ENCODE assay signal across 19 cellular contexts in the genomic region with DNA sequence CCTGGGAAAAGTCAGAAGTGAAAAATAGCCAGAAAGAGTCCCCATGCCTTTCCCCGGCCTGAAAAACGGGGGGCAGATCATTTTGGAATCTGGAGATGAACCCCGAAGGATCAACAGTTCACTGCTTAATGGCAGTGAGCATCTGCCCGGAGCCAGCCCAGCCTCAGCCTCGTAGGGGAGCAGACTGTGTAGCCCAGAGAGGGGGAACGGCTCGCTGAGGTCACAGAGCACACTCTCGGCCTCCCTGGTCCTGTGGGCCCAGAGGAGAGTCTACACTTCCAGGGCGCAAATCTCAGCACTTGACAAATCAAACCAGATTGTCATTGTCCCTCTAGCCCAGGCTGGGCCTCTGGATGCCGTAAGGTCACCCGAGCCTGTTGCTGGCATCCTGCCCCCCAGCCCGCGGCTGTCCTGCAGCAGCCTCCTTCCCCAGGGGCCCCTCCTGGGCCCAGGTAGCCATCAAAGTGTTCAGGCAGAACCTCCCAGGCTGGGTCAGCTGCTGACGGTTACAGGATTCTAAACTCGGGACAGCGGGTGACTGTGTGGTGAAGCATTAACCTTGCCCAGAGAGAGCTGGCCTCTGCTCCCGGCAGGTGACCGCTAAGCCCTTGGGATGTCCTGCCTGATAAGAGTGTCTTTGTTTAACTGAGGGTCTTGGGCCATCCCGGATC. TPM values are rescaled to one million over a fixed set of nuclear protein-coding genes. Genes with fewer than 3 reads are reported as not detected.
DNase-seq lines count a peak whose midpoint lies in the region; ATAC-seq, FAIRE-seq and TF ChIP-seq lines count a peak whose summit lies in the region.
"Had no signal": no experiment of that assay in that cellular context is flagged by ENCODE, and none has a peak within 500 bp of the region (broad histone marks: within the 10 kb centered on the region; RNA-seq: fewer than 3 reads in every experiment).

No MANE protein-coding gene starts in this region.

- CTCF ChIA-PET in H1 (lab: Charles Lee; ENCODE audit: partially characterized antibody) = interaction anchor here (1.0 to 1.4 kb wide), 2 partner anchors 10 to 77 kb away, joined by 3 read pairs; no protein-coding TSS in a partner anchor

- H3K4me2 ChIP-seq in H1 (ENCODE audit: insufficient read depth in 1 of 2, low read depth in 2 of 2, low read length in 2 of 2) (no peak overlapping the region), neuronal stem cell (ENCODE audit: insufficient read depth, low read length, poor library complexity, severe bottlenecking) (peak overlapping the region; percentile 3)

- H3K36me3 Mint-ChIP-seq in nephron progenitor cell (ENCODE audit: low read depth) = no peaks in the 10 kb centered on the region
- H3K36me3 Mint-ChIP-seq in activated T-helper 2 cell treated with anti-CD3 and anti-CD28 coated beads, Interferon-gamma antibody, Interleukin-2, Interleukin-4, amounts not matched to agents 10 μg/mL and 5 μg/mL and 100 μg/mL, durations not matched to agents 14 hours and 24 hours and 36 hours (ENCODE audit: low read depth) = no peaks in the 10 kb centered on the region
- H3K36me3 Mint-ChIP-seq: CD4-positive, alpha-beta memory T cell had no signal

- 0 out of 2 replicates have a peak overlapping the region, but pooled peaks have one; percentile 3 for H2BK12ac ChIP-seq in H1 (ENCODE audit: low read depth, low read length)
- H2BK12ac ChIP-seq in neuronal stem cell (ENCODE audit: low read length) = no peak overlapping the region

- H3K56ac ChIP-seq in H1 (replicated peaks; ENCODE audit: insufficient read length, low read depth, low read length) = no peak overlapping the region

- no peak for TF ChIP-seq RAD21 in H1 (IDR thresholded peaks at IDR 0.05 in 1 of 2, conservative IDR thresholded peaks at IDR 0.05 in 1 of 2; ENCODE audit: low read depth in 2 of 2, low read length in 2 of 2)

- H3K9ac ChIP-seq in H1 (replicated peaks in 1 of 4; ENCODE audit: extremely low read depth in 1 of 4, low read depth in 3 of 4, low read length in 3 of 4) (no peak overlapping the region), neuronal stem cell (ENCODE audit: low read depth, low read length, poor library complexity) (no peak overlapping the region)
- H3K9ac ChIP-seq: GM23248 had no signal

- H2BK20ac ChIP-seq in H1 (ENCODE audit: low read length) = no peak overlapping the region

- H3K27ac Mint-ChIP-seq in nephron progenitor cell = no peak overlapping the region
- no peak overlapping the region for H3K27ac Mint-ChIP-seq in activated T-helper 2 cell treated with anti-CD3 and anti-CD28 coated beads, Interferon-gamma antibody, Interleukin-2, Interleukin-4, amounts not matched to agents 10 μg/mL and 5 μg/mL and 100 μg/mL, durations not matched to agents 14 hours and 24 hours and 36 hours
- H3K27ac Mint-ChIP-seq: HFFc6 had no signal

- ATAC-seq in foreskin keratinocyte = no peak

- H3K9me3 Mint-ChIP-seq in nephron progenitor cell = no peaks in the 10 kb centered on the region
- no peaks in the 10 kb centered on the region for H3K9me3 Mint-ChIP-seq in activated T-helper 2 cell treated with anti-CD3 and anti-CD28 coated beads, Interferon-gamma antibody, Interleukin-2, Interleukin-4, amounts not matched to agents 10 μg/mL and 5 μg/mL and 100 μg/mL, durations not matched to agents 14 hours and 24 hours and 36 hours
- H3K9me3 Mint-ChIP-seq: CD4-positive, alpha-beta memory T cell; H9; HFFc6 had no signal

- no peak for FAIRE-seq in H1 (lab: Jason Lieb, UNC)
- FAIRE-seq: GM12891, GM18507 had no signal

- no peaks in the 10 kb centered on the region for H3K4me1 Mint-ChIP-seq in nephron progenitor cell
- H3K4me1 Mint-ChIP-seq in activated T-helper 2 cell treated with anti-CD3 and anti-CD28 coated beads, Interferon-gamma antibody, Interleukin-2, Interleukin-4, amounts not matched to agents 10 μg/mL and 5 μg/mL and 100 μg/mL, durations not matched to agents 14 hours and 24 hours and 36 hours (ENCODE audit: low read depth) = no peaks in the 10 kb centered on the region
- H3K4me1 Mint-ChIP-seq: CD4-positive, alpha-beta memory T cell had no signal

- H3K4me1 ChIP-seq in H1 (replicated peaks in 1 of 4; ENCODE audit: control insufficient read depth in 3 of 4, insufficient read depth in 4 of 4, low read length in 3 of 4) = peaks cover 0 to 2% (median under 1%) of the 10 kb centered on the region in 4 experiments; a peak in 1 of 7 replicates
- H3K4me1 ChIP-seq in neuronal stem cell (ENCODE audit: control insufficient read depth in 2 of 2, insufficient read depth in 1 of 2, low read depth in 1 of 2, low read length in 2 of 2) = peaks cover 0 to 4% of the 10 kb centered on the region in 2 donors
- H3K4me1 ChIP-seq in foreskin keratinocyte = no peaks in the 10 kb centered on the region

- TF ChIP-seq CTCF in H1 (IDR thresholded peaks at IDR 0.05; ENCODE audit: control extremely low read depth in 1 of 3, insufficient read depth in 1 of 3, low read depth in 1 of 3, low read length in 3 of 3) (no peak), nephron progenitor cell (IDR thresholded peaks at IDR 0.05) (no peak), foreskin keratinocyte (conservative IDR thresholded peaks at IDR 0.05) (no peak)

- peaks cover 29% of the 10 kb centered on the region for H3K27me3 Mint-ChIP-seq in nephron progenitor cell (ENCODE audit: low read depth, poor library complexity)
- H3K27me3 Mint-ChIP-seq in activated T-helper 2 cell treated with anti-CD3 and anti-CD28 coated beads, Interferon-gamma antibody, Interleukin-2, Interleukin-4, amounts not matched to agents 10 μg/mL and 5 μg/mL and 100 μg/mL, durations not matched to agents 14 hours and 24 hours and 36 hours (ENCODE audit: low read depth) = peaks cover 8% of the 10 kb centered on the region

- no peak overlapping the region for H4K5ac ChIP-seq in H1 (ENCODE audit: insufficient read length, low read depth, low read length)

- no peak overlapping the region for H3K4me3 ChIP-seq in H1 (ENCODE audit: extremely low read depth in 1 of 4, insufficient read depth in 2 of 4, low read depth in 3 of 4, low read length in 4 of 4)
- no peak overlapping the region for H3K4me3 ChIP-seq in neuronal stem cell (ENCODE audit: low read length in 2 of 2)
- H3K4me3 ChIP-seq: GM23248 had no signal

- H3K27me3 ChIP-seq in H1 (replicated peaks in 1 of 4; ENCODE audit: control insufficient read depth in 3 of 4, extremely low read depth in 1 of 4, insufficient read depth in 3 of 4, low read length in 3 of 4) = no peaks in the 10 kb centered on the region
- peaks cover 0 to 47% (median 0%) of the 10 kb centered on the region in 3 experiments for H3K27me3 ChIP-seq in neuronal stem cell (ENCODE audit: control insufficient read depth in 3 of 3, insufficient read depth in 3 of 3, low read depth in 1 of 3, low read length in 3 of 3)
- peaks cover 13% of the 10 kb centered on the region for H3K27me3 ChIP-seq in foreskin keratinocyte

- no peaks in the 10 kb centered on the region for H4K20me1 ChIP-seq in H1 (replicated peaks in 1 of 2; ENCODE audit: control insufficient read depth in 1 of 2, insufficient read depth in 2 of 2, low read length in 2 of 2)

- H2AFZ ChIP-seq in H1 (ENCODE audit: low read length) = no peak overlapping the region
- no peak overlapping the region for H2AFZ ChIP-seq in neuronal stem cell (ENCODE audit: low read length)
- H2AFZ ChIP-seq: GM23248 had no signal

- H2BK15ac ChIP-seq in H1 (ENCODE audit: low read length) (no peak overlapping the region), neuronal stem cell (ENCODE audit: low read length) (peak overlapping the region; percentile 68)

- H3K23me2 ChIP-seq in H1 (ENCODE audit: low read depth, low read length) = no peaks in the 10 kb centered on the region

- H4K91ac ChIP-seq in H1 (replicated peaks; ENCODE audit: insufficient read length, low read length) (no peak overlapping the region), neuronal stem cell (ENCODE audit: low read depth, low read length, poor library complexity) (no peak overlapping the region)

- no peak for TF ChIP-seq EP300 in H1 (IDR thresholded peaks at IDR 0.05; ENCODE audit: borderline replicate concordance in 1 of 2, low read depth in 2 of 2, low read length in 2 of 2)

- H2BK5ac ChIP-seq in H1 (ENCODE audit: low read depth, low read length) (no peak overlapping the region), neuronal stem cell (ENCODE audit: low read length) (no peak overlapping the region)

- DNase-seq in H1 (ENCODE audit: low read depth in 1 of 2, low spot score in 2 of 2) (no peak), nephron progenitor cell (peak; percentile 9), neuronal stem cell (ENCODE audit: low spot score) (no peak), foreskin keratinocyte (no peak), SHP77 treated with DMSO at 0.1 percent for 48 hours (lab: John Stamatoyannopoulos, UW) (no peak)
- no peak for DNase-seq in activated T-helper 2 cell treated with anti-CD3 and anti-CD28 coated beads, Interferon-gamma antibody, Interleukin-2, Interleukin-4, amounts not matched to agents 10 μg/mL and 5 μg/mL and 100 μg/mL, durations not matched to agents 14 hours and 24 hours and 36 hours (ENCODE audit: low spot score)
- DNase-seq: C1 segment of cervical spinal cord; Calu3; CD4-positive, alpha-beta memory T cell; COR-L47; DMS53; DMS79 treated with DMSO at 0.1 percent for 48 hours; GF-D8; GM23248; H9; HFFc6 had no signal

- no peak for TF ChIP-seq POLR2A in H1 (IDR thresholded peaks at IDR 0.05; ENCODE audit: control extremely low read depth in 1 of 2, low read depth in 2 of 2, low read length in 2 of 2)

- no peak overlapping the region for H3K27ac ChIP-seq in H1 (ENCODE audit: low read depth, low read length)
- no peak overlapping the region for H3K27ac ChIP-seq in neuronal stem cell (replicated peaks; ENCODE audit: low read length)
- no peak overlapping the region for H3K27ac ChIP-seq in foreskin keratinocyte
- H3K27ac ChIP-seq: GM23248 had no signal

- no peak overlapping the region for H3K4me3 Mint-ChIP-seq in nephron progenitor cell
- H3K4me3 Mint-ChIP-seq in activated T-helper 2 cell treated with anti-CD3 and anti-CD28 coated beads, Interferon-gamma antibody, Interleukin-2, Interleukin-4, amounts not matched to agents 10 μg/mL and 5 μg/mL and 100 μg/mL, durations not matched to agents 14 hours and 24 hours and 36 hours (ENCODE audit: low read depth) = no peak overlapping the region
- H3K4me3 Mint-ChIP-seq: CD4-positive, alpha-beta memory T cell; H9; HFFc6 had no signal

- H3K36me3 ChIP-seq in H1 (ENCODE audit: control insufficient read depth in 2 of 4, insufficient read depth in 4 of 4, low read length in 3 of 4) (no peaks in the 10 kb centered on the region), neuronal stem cell (replicated peaks in 1 of 2; ENCODE audit: control insufficient read depth in 2 of 2, insufficient read depth in 2 of 2, low read length in 2 of 2) (no peaks in the 10 kb centered on the region)

- H3K4ac ChIP-seq in H1 (replicated peaks; ENCODE audit: insufficient read length, low read depth, low read length) = no peak overlapping the region
- H3K4ac ChIP-seq in neuronal stem cell (ENCODE audit: low read length) = no peak overlapping the region

- no peaks in the 10 kb centered on the region for H3K79me1 ChIP-seq in H1 (ENCODE audit: low read depth, low read length)
- no peaks in the 10 kb centered on the region for H3K79me1 ChIP-seq in neuronal stem cell (ENCODE audit: low read depth, low read length)

- no peaks in the 10 kb centered on the region for H3K79me2 ChIP-seq in H1 (ENCODE audit: control insufficient read depth in 1 of 2, insufficient read depth in 2 of 2, low read length in 2 of 2)

- H3K18ac ChIP-seq in H1 (ENCODE audit: extremely low read depth, low read length) (no peak overlapping the region), neuronal stem cell (ENCODE audit: low read length) (peak overlapping the region; percentile 67)

- H2BK120ac ChIP-seq in H1 (replicated peaks; ENCODE audit: low read depth, low read length) = no peak overlapping the region
- H2BK120ac ChIP-seq in neuronal stem cell (ENCODE audit: low read depth, low read length) = no peak overlapping the region

- intact Hi-C loops in activated T-helper 2 cell treated with anti-CD3 and anti-CD28 coated beads, Interferon-gamma antibody, Interleukin-2, Interleukin-4, amounts not matched to agents 10 μg/mL and 5 μg/mL and 100 μg/mL, durations not matched to agents 14 hours and 24 hours and 36 hours (cut with micrococcal nuclease) = no loop called here

- H3K9me3 ChIP-seq in H1 (ENCODE audit: insufficient read depth in 2 of 2, low read depth in 1 of 2, low read length in 1 of 2) (no peaks in the 10 kb centered on the region), neuronal stem cell (replicated peaks in 1 of 2; ENCODE audit: control insufficient read depth in 2 of 2, insufficient read depth in 1 of 2, low read depth in 1 of 2, low read length in 2 of 2) (no peaks in the 10 kb centered on the region)

- H3K14ac ChIP-seq in H1 (ENCODE audit: insufficient read length) (no peak overlapping the region), neuronal stem cell (ENCODE audit: low read length) (peak overlapping the region; percentile 14)

- H2AK5ac ChIP-seq in H1 (ENCODE audit: low read depth, low read length) (no peak overlapping the region), neuronal stem cell (ENCODE audit: low read depth, low read length) (peak overlapping the region; percentile 85)

- POLR2A ChIA-PET in H1 (lab: Charles Lee; ENCODE audit: partially characterized antibody) = no interaction called here

- H4K8ac ChIP-seq in H1 (ENCODE audit: extremely low read depth, insufficient read depth, low read length) (peak overlapping the region; percentile 74; the same call in 1 of the 2 replicates), neuronal stem cell (ENCODE audit: low read depth, low read length) (no peak overlapping the region)

- WGBS in H1 (ENCODE audit: extremely low coverage in 1 of 2, insufficient coverage in 1 of 2, insufficient read length in 1 of 2, insufficient replicate concordance in 2 of 2, low coverage in 1 of 2, low lambda C conversion rate in 2 of 2, missing lambda C conversion rate in 1 of 2), 2 experiments = 90% methylated on average over 19 of the region's 19 CpGs; no CpG with 5 or more reads in 1 of the 2 experiments
- no CpG with 5 or more reads among the region's 19 CpGs for WGBS in neuronal stem cell (ENCODE audit: extremely low coverage in 2 of 2, insufficient read length in 2 of 2, insufficient replicate concordance in 1 of 2), 2 donors

- H3K23ac ChIP-seq in H1 (ENCODE audit: insufficient read length) (no peak overlapping the region), neuronal stem cell (ENCODE audit: low read depth, low read length, poor library complexity) (peak overlapping the region; percentile 10)

RNA-seq across cellular contexts. Expression of a gene that starts 56.1 kb away (rescaled TPM):
- 11.7 and 13.7 TPM in 2 replicates for total RNA-seq in H1 (2021; fragmentation: NEBNext Ultra II Directional; extraction: Animal tissue kit (Norgen Biotek cat#: 25700))
- polyA plus RNA-seq in H1 (2011; rRNA removed) = 4.7 and 5.4 TPM in 2 replicates
- 5.8 TPM for polyA plus RNA-seq in H1 (2011; cell fraction: cytosol; rRNA removed)
- 15.2 TPM for polyA plus RNA-seq in H1 (2011; cell fraction: nucleus; rRNA removed)
- 4.0 to 6.0 TPM (median 5.4 TPM) in 4 replicates for polyA plus RNA-seq in H1 (2012, experiment 1 of 2)
- 4.3 TPM for polyA plus RNA-seq in H1 (2012, experiment 2 of 2)
- polyA plus RNA-seq in H1 (2013, experiment 1 of 2) = 2.2 TPM
- 2.1 TPM for polyA plus RNA-seq in H1 (2013, experiment 2 of 2)
- polyA minus RNA-seq in H1 (2011; rRNA and poly(A)+ RNA removed) = 5.8 and 6.2 TPM in 2 replicates
- polyA minus RNA-seq in H1 (2011; cell fraction: cytosol; rRNA and poly(A)+ RNA removed) = 7.9 TPM
- polyA minus RNA-seq in H1 (2011; cell fraction: nucleus; rRNA and poly(A)+ RNA removed) = 20.0 TPM
- polyA plus RNA-seq in neuronal stem cell (2013, experiment 1 of 2) = 1.7 TPM
- 1.9 TPM for polyA plus RNA-seq in neuronal stem cell (2013, experiment 2 of 2)
- total RNA-seq in activated T-helper 2 cell treated with anti-CD3 and anti-CD28 coated beads, Interferon-gamma antibody, Interleukin-2, Interleukin-4, amounts not matched to agents 10 μg/mL and 5 μg/mL and 100 μg/mL, durations not matched to agents 14 hours and 24 hours and 36 hours = 1.7 and 1.9 TPM in 2 replicates
- total RNA-seq in foreskin keratinocyte = 0.27 and 0.63 TPM in 2 replicates
- 0.16 and 0.39 TPM in 2 replicates for polyA plus RNA-seq in foreskin keratinocyte
- total RNA-seq: G401 had no signal
- polyA plus RNA-seq: CD4-positive, alpha-beta memory T cell had no signal

RNA-seq across cellular contexts. Expression of a gene that starts 57.9 kb away (rescaled TPM):
- 989 and 1,039 TPM in 2 replicates for total RNA-seq in H1 (2021; fragmentation: NEBNext Ultra II Directional; extraction: Animal tissue kit (Norgen Biotek cat#: 25700))
- polyA plus RNA-seq in H1 (2011; rRNA removed) (1,613 and 2,238 TPM in 2 replicates), foreskin keratinocyte (862 and 881 TPM in 2 replicates)
- 1,327 TPM for polyA plus RNA-seq in H1 (2011; cell fraction: cytosol; rRNA removed)
- 1,703 TPM for polyA plus RNA-seq in H1 (2011; cell fraction: nucleus; rRNA removed)
- 953 to 1,220 TPM (median 1,156 TPM) in 4 replicates for polyA plus RNA-seq in H1 (2012, experiment 1 of 2)
- 998 TPM for polyA plus RNA-seq in H1 (2012, experiment 2 of 2)
- 696 TPM for polyA plus RNA-seq in H1 (2013, experiment 1 of 2)
- polyA plus RNA-seq in H1 (2013, experiment 2 of 2) = 746 TPM
- 1,072 and 1,265 TPM in 2 replicates for polyA minus RNA-seq in H1 (2011; rRNA and poly(A)+ RNA removed)
- polyA minus RNA-seq in H1 (2011; cell fraction: cytosol; rRNA and poly(A)+ RNA removed) = 673 TPM
- polyA minus RNA-seq in H1 (2011; cell fraction: nucleus; rRNA and poly(A)+ RNA removed) = 539 TPM
- 1,720 TPM for polyA plus RNA-seq in neuronal stem cell (2013, experiment 1 of 2)
- 1,692 TPM for polyA plus RNA-seq in neuronal stem cell (2013, experiment 2 of 2)
- 598 and 599 TPM in 2 replicates for total RNA-seq in activated T-helper 2 cell treated with anti-CD3 and anti-CD28 coated beads, Interferon-gamma antibody, Interleukin-2, Interleukin-4, amounts not matched to agents 10 μg/mL and 5 μg/mL and 100 μg/mL, durations not matched to agents 14 hours and 24 hours and 36 hours
- total RNA-seq in foreskin keratinocyte = 697 and 702 TPM in 2 replicates
